8 cellular contexts compared by ENCODE assay signal in the genomic region with DNA sequence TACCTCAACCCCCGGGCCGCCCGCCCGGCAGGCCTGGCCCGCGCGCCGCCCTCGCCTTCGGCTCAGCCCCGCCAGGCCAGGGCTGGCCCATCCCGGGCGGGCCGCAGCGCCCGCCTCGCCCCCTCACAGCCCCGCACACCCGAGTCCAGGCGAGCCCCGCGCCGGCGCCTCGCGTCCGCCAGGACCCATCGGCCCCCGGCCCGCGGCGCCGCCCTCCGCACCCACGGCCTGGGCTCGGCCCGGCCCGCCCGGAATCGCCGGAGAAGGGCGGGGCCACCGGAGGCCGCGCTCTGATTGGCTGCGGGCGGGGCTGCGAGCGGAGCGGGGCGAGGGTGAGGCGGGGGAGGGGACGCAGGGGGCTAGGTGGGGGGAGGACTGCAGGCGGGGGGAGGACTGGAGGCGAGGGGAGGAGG. TPM values are rescaled to one million over a fixed set of nuclear protein-coding genes. Genes with fewer than 3 reads are reported as not detected.
DNase-seq lines count a peak whose midpoint lies in the region; ATAC-seq and TF ChIP-seq lines count a peak whose summit lies in the region.

No MANE protein-coding gene starts in this region.

- intact Hi-C loops in CD14-positive monocyte (cut with micrococcal nuclease), result loop anchor here (5.0 to 10.0 kb wide), 3 partner anchors 97 to 277 kb away; partner anchors contain the start of genes STK10 (in 2 of the 2) and FBXW11 (in 1 of the 2)
- intact Hi-C loops in mucosa of descending colon (cut with DNase I, micrococcal nuclease), result no loop called here

- peaks cover 21% of the 10 kb centered on the region for H3K4me1 Mint-ChIP-seq in CD14-positive monocyte

- no peaks in the 10 kb centered on the region for H3K36me3 ChIP-seq in mucosa of descending colon (ENCODE audit: low read depth)

- peaks cover 0 to 2% (median 0%) of the 10 kb centered on the region in 7 donors for H3K9me3 Mint-ChIP-seq in CD14-positive monocyte

- H3K4me3 Mint-ChIP-seq in CD14-positive monocyte, result peak overlapping the region; percentile 88 to 92

- H3K4me1 ChIP-seq in mucosa of descending colon (ENCODE audit: low read depth), result peaks cover 21% of the 10 kb centered on the region

- H3K4me3 ChIP-seq in epithelial cell of esophagus (ENCODE audit: low read length) (peak overlapping the region; percentile 74), mucosa of descending colon (peak overlapping the region; percentile 81)

- no peak for TF ChIP-seq CTCF in CD14-positive monocyte (IDR thresholded peaks at IDR 0.05)
- no peak for TF ChIP-seq CTCF in epithelial cell of esophagus (IDR thresholded peaks at IDR 0.05; ENCODE audit: insufficient read depth, low read depth, low read length, missing control alignments)
- no peak for TF ChIP-seq CTCF in mucosa of descending colon (IDR thresholded peaks at IDR 0.05)

- no peaks in the 10 kb centered on the region for H3K9me3 ChIP-seq in mucosa of descending colon

- peak; percentile 80 for ATAC-seq in HG03342 (IDR thresholded peaks at IDR 0.05; ENCODE audit: unreplicated experiment)
- ATAC-seq in mucosa of descending colon, result peak; percentile 91

- peak; percentile 73 for TF ChIP-seq POLR2A in GM19193 (IDR thresholded peaks at IDR 0.05; ENCODE audit: extremely low read depth, insufficient read depth, insufficient read length)

- peak overlapping the region in 6 of 7 donors; percentile 57 to 93 (median 66) for H3K27ac Mint-ChIP-seq in CD14-positive monocyte

- DNase-seq in CD14-positive monocyte (ENCODE audit: low spot score), result peak; percentile 56
- peak; percentile 86 for DNase-seq in NCI-H82 (lab: John Stamatoyannopoulos, UW)
- peak; percentile 89 for DNase-seq in activated CD8-positive, alpha-beta memory T cell treated with anti-CD3 and anti-CD28 coated beads, Interleukin-2, amount 50 U/mL, for 48 hours
- DNase-seq in epithelial cell of esophagus (ENCODE audit: low read depth), result peak; percentile 80
- peak; percentile 83 to 90 (median 87) for DNase-seq in mucosa of descending colon
- DNase-seq in stimulated activated CD8-positive, alpha-beta memory T cell treated with anti-CD3 and anti-CD28 coated beads, Interleukin-4, amount 100 ng/mL, for 4 hours (ENCODE audit: low read depth in 2 of 2, low spot score in 1 of 2), result peak; percentile 44 to 60

- peaks cover 9 to 20% (median 14%) of the 10 kb centered on the region in 3 donors for H3K27me3 Mint-ChIP-seq in CD14-positive monocyte (ENCODE audit: low read depth in 3 of 3)

- H3K36me3 Mint-ChIP-seq in CD14-positive monocyte, result peaks cover 0 to 2% of the 10 kb centered on the region in 2 donors

RNA-seq across cellular contexts. Expression of gene UBTD2, which starts 0.3 kb away (rescaled TPM):
- polyA plus RNA-seq in CD14-positive monocyte, result 1 to 10 TPM; 2.6 to 3.2 TPM
- total RNA-seq in mucosa of descending colon, result 10 to 100 TPM; 18.3 to 22.2 (median 20.0) TPM

Comparison
In these comparisons a context has a peak if more than half of its experiments do, and no peak if none do; other contexts are left out.
1. Peak in every context shown above with its lines: DNase-seq, ATAC-seq and H3K4me3 ChIP-seq.
2. intact Hi-C loops: an anchor here in CD14-positive monocyte (5.0 to 10.0 kb wide); none called in mucosa of descending colon.